In the genomic region with DNA sequence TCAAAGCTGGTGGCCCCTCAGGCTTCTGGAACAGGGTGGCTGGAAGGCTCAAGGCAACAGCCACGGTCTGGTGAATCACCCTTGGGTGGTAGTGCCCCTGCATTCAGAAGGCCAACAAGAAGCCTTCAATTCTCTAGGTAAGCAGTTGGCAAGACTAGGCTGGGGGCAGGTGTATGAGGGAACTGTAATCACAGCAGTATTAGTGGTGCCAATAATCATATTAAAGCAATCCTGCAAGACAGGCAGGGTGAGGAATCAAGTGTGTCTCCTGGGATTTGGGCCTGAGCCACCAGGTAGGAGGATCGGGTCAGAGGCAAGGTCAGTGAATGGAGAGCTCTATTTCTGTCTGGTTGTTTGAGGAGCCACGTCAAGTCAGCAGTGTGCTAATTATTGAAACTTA, we compare ENCODE assay signal across 36 cellular contexts. TPM values are rescaled to one million over a fixed set of nuclear protein-coding genes. Genes with fewer than 3 reads are reported as not detected.
"Had no signal": no experiment of that assay in that cellular context is flagged by ENCODE, and none has a peak within 500 bp of the region (broad histone marks: within the 10 kb centered on the region; RNA-seq: fewer than 3 reads in every experiment).

No MANE protein-coding gene starts in this region.

- H3K4me3 ChIP-seq: ascending aorta, cardiac muscle cell, SJCRH30, SK-N-MC had no signal

- ATAC-seq: activated CD8-positive, alpha-beta memory T cell treated with anti-CD3 and anti-CD28 coated beads, Interleukin-2, amount 10 ng/mL, durations not matched to agents 7 days and 5 days; Panc1 had no signal

- H3K9me3 ChIP-seq: ascending aorta, SJCRH30 had no signal

- H3K36me3 ChIP-seq: ascending aorta, cardiac muscle cell, SJCRH30 had no signal

- H3K4me1 ChIP-seq: SJCRH30 had no signal

- H3K27ac ChIP-seq: ascending aorta, cardiac muscle cell, SJCRH30, SK-N-MC had no signal

- DNase-seq: activated CD4-positive, alpha-beta memory T cell treated with anti-CD3 and anti-CD28 coated beads, Interleukin-2, amount 10 ng/mL, durations not matched to agents 7 days and 5 days; activated CD4-positive, alpha-beta T cell treated with anti-CD3 and anti-CD28 coated beads for 1 hour; activated CD4-positive, alpha-beta T cell treated with anti-CD3 and anti-CD28 coated beads for 48 hours; activated CD4-positive, CD25-positive, alpha-beta regulatory T cell; activated CD8-positive, alpha-beta memory T cell treated with anti-CD3 and anti-CD28 coated beads for 24 hours; activated CD8-positive, alpha-beta memory T cell treated with anti-CD3 and anti-CD28 coated beads, Interleukin-2, amount 10 ng/mL, durations not matched to agents 7 days and 5 days; activated CD8-positive, alpha-beta memory T cell treated with anti-CD3 and anti-CD28 coated beads, Interleukin-2, amount 50 U/mL, for 48 hours; activated effector memory CD4-positive, alpha-beta T cell treated with Interleukin-2 at 50 U/mL for 16 hours; activated naive CD4-positive, alpha-beta T cell treated with Interleukin-2 at 50 U/mL for 16 hours; activated naive CD8-positive, alpha-beta T cell treated with anti-CD3 and anti-CD28 coated beads, Interleukin-2, amount 10 ng/mL, durations not matched to agents 7 days and 5 days; activated T-cell treated with anti-CD3 and anti-CD28 coated beads, Interleukin-2, amount 50 U/mL, for 48 hours; amygdala; Kasumi-1; KG1; MM.1S; MV-4-11; NCI-H1092; NCI-H1436 treated with DMSO at 0.1 percent for 48 hours; NCI-H187; NCI-H2029 treated with DMSO at 0.1 percent for 48 hours; NCI-H2107; NCI-H2171; NCI-H510A; NCI-H526; NCI-H774; OCI-M1; SHP77; SJCRH30; T1000 had no signal

- H3K27me3 ChIP-seq: ascending aorta, cardiac muscle cell, SJCRH30 had no signal

RNA-seq across cellular contexts. Expression of a gene that starts 24.9 kb away (rescaled TPM):
- total RNA-seq: activated CD4-positive, alpha-beta memory T cell treated with anti-CD3 and anti-CD28 coated beads, Interleukin-2, amount 10 ng/mL, durations not matched to agents 7 days and 5 days; T-helper 1 cell treated with Interleukin-12 subunit alpha and Interleukin-12 subunit beta and Interleukin-4 antibody, amounts not matched to agents 30 ng/mL and 1 ng/mL, for 36 hours; T-helper 2 cell treated with Interferon-gamma antibody and Interleukin-4, amounts not matched to agents 100 ng/mL and 5 ng/mL, for 36 hours had no signal

RNA-seq across cellular contexts. Expression of a gene that starts 47.7 kb away (rescaled TPM):
- total RNA-seq: activated CD4-positive, alpha-beta memory T cell treated with anti-CD3 and anti-CD28 coated beads, Interleukin-2, amount 10 ng/mL, durations not matched to agents 7 days and 5 days; activated CD8-positive, alpha-beta memory T cell treated with anti-CD3 and anti-CD28 coated beads, Interleukin-2, amount 10 ng/mL, durations not matched to agents 7 days and 5 days; activated naive CD8-positive, alpha-beta T cell treated with anti-CD3 and anti-CD28 coated beads, Interleukin-2, amount 10 ng/mL, durations not matched to agents 7 days and 5 days; RPMI7951; SJCRH30; T-helper 1 cell treated with Interleukin-12 subunit alpha and Interleukin-12 subunit beta and Interleukin-4 antibody, amounts not matched to agents 30 ng/mL and 1 ng/mL, for 36 hours; T-helper 2 cell treated with Interferon-gamma antibody and Interleukin-4, amounts not matched to agents 100 ng/mL and 5 ng/mL, for 36 hours had no signal
